18 cellular contexts compared by ENCODE assay signal in genomic region chr11:35098850-35099249, GRCh38. TPM values are rescaled to one million over a fixed set of nuclear protein-coding genes. Genes with fewer than 3 reads are reported as not detected.
DNase-seq lines count a peak whose midpoint lies in the region; ATAC-seq and TF ChIP-seq lines count a peak whose summit lies in the region.
"Had no signal": no experiment of that assay in that cellular context is flagged by ENCODE, and none has a peak within 500 bp of the region (broad histone marks: within the 10 kb centered on the region; RNA-seq: fewer than 3 reads in every experiment).

No MANE protein-coding gene starts in this region.

- no peak for TF ChIP-seq CTCF in NB4 (IDR thresholded peaks at IDR 0.05; ENCODE audit: low read depth, low read length)
- no peak for TF ChIP-seq CTCF in breast epithelium (IDR thresholded peaks at IDR 0.05)
- TF ChIP-seq CTCF in thoracic aorta (IDR thresholded peaks at IDR 0.05), result no peak

- H3K9me3 ChIP-seq in breast epithelium (no peaks in the 10 kb centered on the region), muscle layer of duodenum (ENCODE audit: control insufficient read depth in 1 of 2, low read length in 2 of 2) (no peaks in the 10 kb centered on the region), thoracic aorta (no peaks in the 10 kb centered on the region)
- H3K9me3 ChIP-seq: adrenal gland, upper lobe of left lung had no signal

- H3K4me1 ChIP-seq in breast epithelium (no peaks in the 10 kb centered on the region), muscle layer of duodenum (ENCODE audit: control insufficient read depth in 1 of 2, insufficient read depth in 2 of 2, low read length in 2 of 2) (peaks cover 0 to 14% of the 10 kb centered on the region in 2 donors), thoracic aorta (ENCODE audit: control insufficient read depth in 1 of 2, low read depth in 2 of 2) (peaks cover 3 to 51% of the 10 kb centered on the region in 2 donors)
- H3K4me1 ChIP-seq: adrenal gland had no signal

- peak; percentile 47 for DNase-seq in NB4 (ENCODE audit: low read depth)
- no peak for DNase-seq in breast epithelium (ENCODE audit: low spot score in 2 of 2)
- no peak for DNase-seq in thoracic aorta (ENCODE audit: low spot score)
- no peak for DNase-seq in cerebellar nuclear complex (lab: John Stamatoyannopoulos, UW)
- DNase-seq in UCSD-AML1 (lab: John Stamatoyannopoulos, UW; ENCODE audit: unreplicated experiment), result no peak
- DNase-seq in KG1 (lab: John Stamatoyannopoulos, UW), result no peak
- DNase-seq in activated CD4-positive, alpha-beta memory T cell treated with anti-CD3 and anti-CD28 coated beads, Interleukin-2, amount 10 ng/mL, durations not matched to agents 7 days and 5 days, result no peak
- DNase-seq: activated CD4-positive, alpha-beta memory T cell treated with anti-CD3 and anti-CD28 coated beads for 36 hours; adrenal gland; erythroblast; H7; kidney glomerular epithelial cell; naive B cell; SHP77 treated with DMSO at 0.1 percent for 48 hours; stimulated activated CD4-positive, alpha-beta T cell treated with anti-CD3 and anti-CD28 coated beads, Interleukin-4, amount 100 ng/mL, for 1 hour; upper lobe of left lung had no signal

- no peak overlapping the region for H3K27ac Mint-ChIP-seq in activated CD4-positive, alpha-beta memory T cell treated with anti-CD3 and anti-CD28 coated beads, Interleukin-2, amount 10 ng/mL, durations not matched to agents 7 days and 5 days
- H3K27ac Mint-ChIP-seq: activated CD4-positive, alpha-beta memory T cell treated with anti-CD3 and anti-CD28 coated beads for 36 hours had no signal

- H3K27ac ChIP-seq in breast epithelium (peak overlapping the region; percentile 61 to 82), muscle layer of duodenum (ENCODE audit: low read length) (peak overlapping the region; percentile 75), thoracic aorta (peak overlapping the region; percentile 41 to 72)
- H3K27ac ChIP-seq: BLaER1 treated with 17β-estradiol and CSF1 and Interleukin-3, amounts not matched to agents 10 nM and 100 nM had no signal

- H3K4me3 ChIP-seq in NB4 (ENCODE audit: low read depth, low read length), result no peak overlapping the region
- H3K4me3 ChIP-seq in breast epithelium, result no peak overlapping the region
- no peak overlapping the region for H3K4me3 ChIP-seq in muscle layer of duodenum (ENCODE audit: low read depth in 1 of 2, low read length in 2 of 2)
- H3K4me3 ChIP-seq in thoracic aorta, result no peak overlapping the region
- H3K4me3 ChIP-seq: adrenal gland; BLaER1 treated with 17β-estradiol and CSF1 and Interleukin-3, amounts not matched to agents 10 nM and 100 nM; upper lobe of left lung had no signal

- H3K36me3 ChIP-seq in breast epithelium (no peaks in the 10 kb centered on the region), muscle layer of duodenum (ENCODE audit: control insufficient read depth in 1 of 2, insufficient read depth in 2 of 2, low read length in 2 of 2) (peaks cover 0 to 3% of the 10 kb centered on the region in 2 donors), thoracic aorta (no peaks in the 10 kb centered on the region)
- H3K36me3 ChIP-seq: adrenal gland, upper lobe of left lung had no signal

- no peak for TF ChIP-seq POLR2A in NB4 (IDR thresholded peaks at IDR 0.05; ENCODE audit: extremely low read depth, insufficient read length)
- TF ChIP-seq POLR2A in breast epithelium (IDR thresholded peaks at IDR 0.05), result no peak

- POLR2A ChIA-PET in activated CD4-positive, alpha-beta memory T cell treated with anti-CD3 and anti-CD28 coated beads, Interleukin-2, amount 10 ng/mL, durations not matched to agents 7 days and 5 days (lab: Charles Lee), result no interaction called here

- H3K4me3 Mint-ChIP-seq in activated CD4-positive, alpha-beta memory T cell treated with anti-CD3 and anti-CD28 coated beads, Interleukin-2, amount 10 ng/mL, durations not matched to agents 7 days and 5 days, result no peak overlapping the region
- H3K4me3 Mint-ChIP-seq: activated CD4-positive, alpha-beta memory T cell treated with anti-CD3 and anti-CD28 coated beads for 36 hours; naive B cell had no signal

- peaks cover 26% of the 10 kb centered on the region for H3K36me3 Mint-ChIP-seq in activated CD4-positive, alpha-beta memory T cell treated with anti-CD3 and anti-CD28 coated beads, Interleukin-2, amount 10 ng/mL, durations not matched to agents 7 days and 5 days (ENCODE audit: low read depth)
- H3K36me3 Mint-ChIP-seq: naive B cell had no signal

- ATAC-seq in thoracic aorta (ENCODE audit: insufficient number of reproducible peaks, low FRiP score, low read depth), result no peak

- CTCF ChIA-PET in activated CD4-positive, alpha-beta memory T cell treated with anti-CD3 and anti-CD28 coated beads, Interleukin-2, amount 10 ng/mL, durations not matched to agents 7 days and 5 days (lab: Charles Lee), result no interaction called here

- H3K4me1 Mint-ChIP-seq in activated CD4-positive, alpha-beta memory T cell treated with anti-CD3 and anti-CD28 coated beads, Interleukin-2, amount 10 ng/mL, durations not matched to agents 7 days and 5 days, result peaks cover 23% of the 10 kb centered on the region

- intact Hi-C loops in breast epithelium (cut with DNase I; ENCODE audit: low total_unique reads), result no loop called here

- H3K9me3 Mint-ChIP-seq in activated CD4-positive, alpha-beta memory T cell treated with anti-CD3 and anti-CD28 coated beads, Interleukin-2, amount 10 ng/mL, durations not matched to agents 7 days and 5 days, result peaks cover 12% of the 10 kb centered on the region

- H3K27me3 ChIP-seq in breast epithelium (no peaks in the 10 kb centered on the region), muscle layer of duodenum (ENCODE audit: low read depth, low read length) (no peaks in the 10 kb centered on the region), thoracic aorta (replicated peaks; ENCODE audit: insufficient read depth) (no peaks in the 10 kb centered on the region)
- H3K27me3 ChIP-seq: adrenal gland; BLaER1 treated with 17β-estradiol and CSF1 and Interleukin-3, amounts not matched to agents 10 nM and 100 nM; upper lobe of left lung had no signal

- H3K27me3 Mint-ChIP-seq in activated CD4-positive, alpha-beta memory T cell treated with anti-CD3 and anti-CD28 coated beads, Interleukin-2, amount 10 ng/mL, durations not matched to agents 7 days and 5 days, result no peaks in the 10 kb centered on the region
- H3K27me3 Mint-ChIP-seq: activated CD4-positive, alpha-beta memory T cell treated with anti-CD3 and anti-CD28 coated beads for 36 hours; naive B cell had no signal

RNA-seq across cellular contexts. Expression of gene CD44, which starts 40.1 kb away (rescaled TPM):
- total RNA-seq in breast epithelium, result 100 to 1,000 TPM; 255 to 348 (median 269) TPM
- total RNA-seq in thoracic aorta, result 100 to 1,000 TPM; 321 to 613 TPM
- 100 to 1,000 TPM; 634 to 645 TPM for total RNA-seq in activated CD4-positive, alpha-beta memory T cell treated with anti-CD3 and anti-CD28 coated beads, Interleukin-2, amount 10 ng/mL, durations not matched to agents 7 days and 5 days
